13 cellular contexts compared by ENCODE assay signal in genomic region chrX:150459168-150459567, GRCh38.
"Had no signal": no experiment of that assay in that cellular context is flagged by ENCODE, and none has a peak within 500 bp of the region (broad histone marks: within the 10 kb centered on the region; RNA-seq: fewer than 3 reads in every experiment).

No MANE protein-coding gene starts in this region.

- H3K27ac ChIP-seq: ascending aorta, gastrocnemius medialis, lower lobe of right lung, tibial nerve had no signal

- H3K4me3 Mint-ChIP-seq: nephron had no signal

- H3K9me3 ChIP-seq: ascending aorta, gastrocnemius medialis, lower lobe of right lung, tibial nerve had no signal

- H3K27me3 ChIP-seq: ascending aorta, gastrocnemius medialis, tibial nerve had no signal

- H3K4me3 ChIP-seq: ascending aorta, gastrocnemius medialis, lower lobe of right lung, tibial nerve had no signal

- DNase-seq: effector CD8-positive, alpha-beta T cell; gastrocnemius medialis; head of caudate nucleus; lower lobe of right lung; occipital lobe; retina; stimulated activated naive CD4-positive, alpha-beta T cell treated with Interleukin-2 at 50 U/mL for 16 hours; substantia nigra; T-helper 9 cell had no signal

- ATAC-seq: activated CD4-positive, CD25-positive, alpha-beta regulatory T cell treated with anti-CD3 and anti-CD28 coated beads, Interleukin-2, amount 50 U/mL, for 24 hours; gastrocnemius medialis; lower lobe of right lung had no signal

- H3K27ac Mint-ChIP-seq: nephron had no signal

- H3K36me3 ChIP-seq: ascending aorta, gastrocnemius medialis, lower lobe of right lung, tibial nerve had no signal

- H3K4me1 ChIP-seq: ascending aorta, lower lobe of right lung, tibial nerve had no signal
